8 cellular contexts compared by ENCODE assay signal in the genomic region with DNA sequence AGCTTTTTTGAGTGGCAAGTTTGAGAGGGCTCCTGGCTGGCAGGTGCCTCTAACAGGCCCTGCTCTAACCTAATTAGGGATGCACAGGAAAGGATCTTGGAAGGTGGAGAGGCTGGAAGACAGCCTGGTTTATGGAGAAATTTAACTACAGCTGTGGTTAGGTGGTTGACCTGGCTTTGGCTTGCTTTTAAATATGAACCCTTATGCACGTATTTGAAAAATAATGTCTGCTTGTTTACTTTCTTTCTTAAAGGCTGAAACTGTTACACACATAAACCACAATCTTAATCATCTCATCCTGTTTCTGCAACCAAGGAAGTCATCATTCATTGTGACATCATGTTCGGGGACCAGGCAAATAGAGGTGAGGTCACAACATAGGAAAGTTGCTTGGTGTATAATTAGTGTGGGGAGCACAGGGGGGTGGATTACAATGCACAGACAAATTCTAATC. TPM values are rescaled to one million over a fixed set of nuclear protein-coding genes. Genes with fewer than 3 reads are reported as not detected.
DNase-seq lines count a peak whose midpoint lies in the region; ATAC-seq, FAIRE-seq and TF ChIP-seq lines count a peak whose summit lies in the region.

No MANE protein-coding gene starts in this region.

- H3K27me3 ChIP-seq in KMS-11 (ENCODE audit: insufficient read depth, low read depth) (no peaks in the 10 kb centered on the region), fibroblast of lung (ENCODE audit: control insufficient read depth, insufficient read depth, low read length) (no peaks in the 10 kb centered on the region)

- no peak for FAIRE-seq in frontal cortex (lab: Jason Lieb, UNC)

- peak overlapping the region; percentile 60 for H3K27ac Mint-ChIP-seq in stimulated activated effector memory CD8-positive, alpha-beta T cell treated with anti-CD3 and anti-CD28 coated beads, Interleukin-12 subunit alpha, Interleukin-12 subunit beta, amount 100 ng/mL, for 72 hours

- H2AFZ ChIP-seq in KMS-11 (ENCODE audit: low read depth) (no peak overlapping the region), fibroblast of lung (ENCODE audit: low read length) (no peak overlapping the region)

- no peaks in the 10 kb centered on the region for H3K9me3 ChIP-seq in fibroblast of lung (ENCODE audit: control insufficient read depth, insufficient read depth, low read depth, low read length)

- in situ Hi-C loops in Caki2 (cut with HindIII; ENCODE audit: low pct_unique_long_range_greater_than_20kb, low sequenced_read_pairs) = no loop called here

- peak; percentile 95 for ATAC-seq in stimulated activated effector memory CD8-positive, alpha-beta T cell treated with anti-CD3 and anti-CD28 coated beads, Interleukin-12 subunit alpha, Interleukin-12 subunit beta, amount 100 ng/mL, for 72 hours
- ATAC-seq in GM18907 (IDR thresholded peaks at IDR 0.05; ENCODE audit: unreplicated experiment) = no peak

- no peak overlapping the region for H3K9ac ChIP-seq in KMS-11
- no peak overlapping the region for H3K9ac ChIP-seq in fibroblast of lung (ENCODE audit: insufficient read depth, low read length)

- H3K4me3 Mint-ChIP-seq in stimulated activated effector memory CD8-positive, alpha-beta T cell treated with anti-CD3 and anti-CD28 coated beads, Interleukin-12 subunit alpha, Interleukin-12 subunit beta, amount 100 ng/mL, for 72 hours = peak overlapping the region; percentile 38

- no peak overlapping the region for H3K4me3 ChIP-seq in KMS-11 (IDR thresholded peaks at IDR 0.05; ENCODE audit: insufficient read depth, low read depth, low read length)
- no peak overlapping the region for H3K4me3 ChIP-seq in fibroblast of lung (replicated peaks in 1 of 4; ENCODE audit: control extremely low read depth in 1 of 4, insufficient read depth in 1 of 4, low read depth in 3 of 4, low read length in 4 of 4)

- peaks cover 59% of the 10 kb centered on the region; the same call in 1 of the 2 replicates for H3K79me2 ChIP-seq in KMS-11 (ENCODE audit: insufficient read depth, low read depth)
- peaks cover 40% of the 10 kb centered on the region for H3K79me2 ChIP-seq in fibroblast of lung (ENCODE audit: control insufficient read depth, insufficient read depth, low read length)

- H3K4me1 Mint-ChIP-seq in stimulated activated effector memory CD8-positive, alpha-beta T cell treated with anti-CD3 and anti-CD28 coated beads, Interleukin-12 subunit alpha, Interleukin-12 subunit beta, amount 100 ng/mL, for 72 hours = peaks cover 52% of the 10 kb centered on the region

- H3K9me3 Mint-ChIP-seq in stimulated activated effector memory CD8-positive, alpha-beta T cell treated with anti-CD3 and anti-CD28 coated beads, Interleukin-12 subunit alpha, Interleukin-12 subunit beta, amount 100 ng/mL, for 72 hours = no peaks in the 10 kb centered on the region

- H3K4me2 ChIP-seq in KMS-11 = peak overlapping the region; percentile 54; the same call in 1 of the 2 replicates
- H3K4me2 ChIP-seq in fibroblast of lung (ENCODE audit: extremely low read depth, insufficient read depth, low read length) = peak overlapping the region; percentile 30

- H4K20me1 ChIP-seq in KMS-11 (ENCODE audit: insufficient read depth) = no peaks in the 10 kb centered on the region; the same call in 1 of the 2 replicates
- H4K20me1 ChIP-seq in fibroblast of lung (ENCODE audit: control insufficient read depth, extremely low read depth, insufficient read depth, low read length) = peaks cover 3% of the 10 kb centered on the region

- peak overlapping the region; percentile 1; the same call in 1 of the 2 replicates for H3K27ac ChIP-seq in KMS-11
- peak overlapping the region; percentile 58 for H3K27ac ChIP-seq in fibroblast of lung (ENCODE audit: insufficient read depth, low read length)

- no peak for TF ChIP-seq CTCF in KMS-11 (conservative IDR thresholded peaks at IDR 0.05; ENCODE audit: low read depth, low read length)
- no peak for TF ChIP-seq CTCF in fibroblast of lung (conservative IDR thresholded peaks at IDR 0.05 in 1 of 2, IDR thresholded peaks at IDR 0.05 in 1 of 2; ENCODE audit: low read depth in 1 of 2, low read length in 2 of 2)

- H3K36me3 ChIP-seq in KMS-11 (ENCODE audit: insufficient read depth) (peaks cover 12% of the 10 kb centered on the region; the same call in 1 of the 2 replicates), fibroblast of lung (ENCODE audit: control insufficient read depth, insufficient read depth, low read length) (peaks cover 7% of the 10 kb centered on the region)

- DNase-seq in Caki2 (ENCODE audit: low read depth) (peak; percentile 25), fibroblast of lung (ENCODE audit: low read depth in 2 of 2) (peak; percentile 80 to 93), C1 segment of cervical spinal cord (lab: John Stamatoyannopoulos, UW) (no peak), frontal cortex (ENCODE audit: low spot score in 2 of 2) (no peak)
- peak; percentile 27 for DNase-seq in activated CD4-positive, alpha-beta T cell treated with anti-CD3 and anti-CD28 coated beads for 48 hours
- DNase-seq in stimulated activated effector memory CD8-positive, alpha-beta T cell treated with anti-CD3 and anti-CD28 coated beads, Interleukin-12 subunit alpha, Interleukin-12 subunit beta, amount 100 ng/mL, for 72 hours (ENCODE audit: low spot score in 2 of 2) = peak in 1 of 2 donors; percentile 26

- H3K36me3 Mint-ChIP-seq in stimulated activated effector memory CD8-positive, alpha-beta T cell treated with anti-CD3 and anti-CD28 coated beads, Interleukin-12 subunit alpha, Interleukin-12 subunit beta, amount 100 ng/mL, for 72 hours = peaks cover 74% of the 10 kb centered on the region

- H3K4me1 ChIP-seq in KMS-11 (ENCODE audit: low read depth, poor library complexity, severe bottlenecking) (peaks cover 61% of the 10 kb centered on the region), fibroblast of lung (ENCODE audit: control insufficient read depth, extremely low read depth, insufficient read depth, low read length) (peaks cover 13% of the 10 kb centered on the region)

RNA-seq across cellular contexts. Expression of a gene that starts 23.1 kb away (rescaled TPM):
- total RNA-seq in Caki2 (2014; rRNA removed; shearing (Covaris generic); ENCODE audit: low replicate concordance) = 36.2 and 50.4 TPM in 2 replicates
- total RNA-seq in fibroblast of lung (6.9 and 7.8 TPM in 2 replicates), frontal cortex (28.9 TPM)
- polyA plus RNA-seq in fibroblast of lung = 2.6 and 4.6 TPM in 2 replicates
- 1.1 and 2.9 TPM in 2 replicates for polyA plus RNA-seq in fibroblast of lung (2012)
- 1.6 and 2.1 TPM in 2 replicates for polyA minus RNA-seq in fibroblast of lung (ENCODE audit: low replicate concordance)

RNA-seq across cellular contexts. Expression of a gene that starts 25.4 kb away (rescaled TPM):
- 10.6 and 19.2 TPM in 2 replicates for total RNA-seq in Caki2 (2014; rRNA removed; shearing (Covaris generic); ENCODE audit: low replicate concordance)
- total RNA-seq in fibroblast of lung (9.0 and 14.2 TPM in 2 replicates), frontal cortex (30.6 TPM)
- polyA plus RNA-seq in fibroblast of lung = 10.1 and 11.9 TPM in 2 replicates
- 13.9 and 15.3 TPM in 2 replicates for polyA plus RNA-seq in fibroblast of lung (2012)
- 117 and 121 TPM in 2 replicates for polyA minus RNA-seq in fibroblast of lung (ENCODE audit: low replicate concordance)

RNA-seq across cellular contexts. Expression of a gene that starts 28.4 kb away (rescaled TPM):
- 121 and 133 TPM in 2 replicates for total RNA-seq in Caki2 (2014; rRNA removed; shearing (Covaris generic); ENCODE audit: low replicate concordance)
- total RNA-seq in fibroblast of lung (39.8 and 48.9 TPM in 2 replicates), frontal cortex (14.7 TPM)
- polyA plus RNA-seq in fibroblast of lung = 81.1 and 95.4 TPM in 2 replicates
- polyA plus RNA-seq in fibroblast of lung (2012) = 90.5 and 106 TPM in 2 replicates
- 265 and 289 TPM in 2 replicates for polyA minus RNA-seq in fibroblast of lung (ENCODE audit: low replicate concordance)

Comparison
In these comparisons a context has a peak if more than half of its experiments do, and no peak if none do; other contexts are left out.
1. DNase-seq: peak in Caki2 (single experiment), activated CD4-positive, alpha-beta T cell treated with anti-CD3 and anti-CD28 coated beads for 48 hours (single experiment) and fibroblast of lung (2 of 2); none in C1 segment of cervical spinal cord (0 of 14) and frontal cortex (0 of 2).